In genomic region chr2:28603821-28604220, GRCh38 we compare ENCODE assay signal across 16 cellular contexts.
"Had no signal": no experiment of that assay in that cellular context is flagged by ENCODE, and none has a peak within 500 bp of the region (broad histone marks: within the 10 kb centered on the region; RNA-seq: fewer than 3 reads in every experiment).

No MANE protein-coding gene starts in this region.

- H3K36me3 Mint-ChIP-seq: WTC11 had no signal

- H3K27ac Mint-ChIP-seq: activated naive CD8-positive, alpha-beta T cell treated with anti-CD3 and anti-CD28 coated beads, Interleukin-2, amount 50 U/mL, for 24 hours; WTC11 had no signal

- H3K4me3 ChIP-seq: smooth muscle cell, suprapubic skin, upper lobe of right lung had no signal

- H3K27me3 ChIP-seq: suprapubic skin, upper lobe of right lung had no signal

- H3K36me3 ChIP-seq: suprapubic skin, upper lobe of right lung had no signal

- H3K9me3 ChIP-seq: suprapubic skin, upper lobe of right lung had no signal

- H3K4me2 ChIP-seq: smooth muscle cell had no signal

- H3K27me3 Mint-ChIP-seq: activated naive CD8-positive, alpha-beta T cell treated with anti-CD3 and anti-CD28 coated beads, Interleukin-2, amount 50 U/mL, for 24 hours; effector memory CD8-positive, alpha-beta T cell had no signal

- DNase-seq: activated CD4-positive, alpha-beta T cell treated with anti-CD3 and anti-CD28 coated beads for 48 hours; activated naive CD4-positive, alpha-beta T cell treated with Interleukin-2 at 50 U/mL for 16 hours; activated naive CD8-positive, alpha-beta T cell treated with anti-CD3 and anti-CD28 coated beads, Interleukin-2, amount 50 U/mL, for 24 hours; central memory CD4-positive, alpha-beta T cell; cortex of kidney; effector memory CD8-positive, alpha-beta T cell; hypothalamus; kidney glomerular epithelial cell; midbrain; right cardiac atrium; stimulated activated naive CD4-positive, alpha-beta T cell treated with Interleukin-2 at 50 U/mL for 16 hours; upper lobe of right lung had no signal

- H3K4me3 Mint-ChIP-seq: activated naive CD8-positive, alpha-beta T cell treated with anti-CD3 and anti-CD28 coated beads, Interleukin-2, amount 50 U/mL, for 24 hours; activated T-helper 1 cell treated with anti-CD3 and anti-CD28 coated beads, Interleukin-12 subunit alpha, Interleukin-12 subunit beta, Interleukin-2, Interleukin-4 antibody, amounts not matched to agents 30 ng/mL and 10 ng/mL and 1 ng/mL, durations not matched to agents 14 hours and 24 hours and 36 hours; effector memory CD8-positive, alpha-beta T cell; WTC11 had no signal

- H3K9me3 Mint-ChIP-seq: activated naive CD8-positive, alpha-beta T cell treated with anti-CD3 and anti-CD28 coated beads, Interleukin-2, amount 50 U/mL, for 24 hours; activated T-helper 1 cell treated with anti-CD3 and anti-CD28 coated beads, Interleukin-12 subunit alpha, Interleukin-12 subunit beta, Interleukin-2, Interleukin-4 antibody, amounts not matched to agents 30 ng/mL and 10 ng/mL and 1 ng/mL, durations not matched to agents 14 hours and 24 hours and 36 hours; effector memory CD8-positive, alpha-beta T cell; WTC11 had no signal

- H3K4me1 Mint-ChIP-seq: activated naive CD8-positive, alpha-beta T cell treated with anti-CD3 and anti-CD28 coated beads, Interleukin-2, amount 50 U/mL, for 24 hours had no signal

- H3K27ac ChIP-seq: suprapubic skin, upper lobe of right lung had no signal

- ATAC-seq: activated naive CD8-positive, alpha-beta T cell treated with anti-CD3 and anti-CD28 coated beads, Interleukin-2, amount 50 U/mL, for 24 hours; effector memory CD8-positive, alpha-beta T cell; right cardiac atrium; upper lobe of right lung; WTC11 had no signal
